Comparison of ENCODE assay signal across 30 cellular contexts in genomic region chr5:131944700-131945550, GRCh38. TPM values are rescaled to one million over a fixed set of nuclear protein-coding genes. Genes with fewer than 3 reads are reported as not detected.
DNase-seq lines count a peak whose midpoint lies in the region; ATAC-seq and TF ChIP-seq lines count a peak whose summit lies in the region.
"Had no signal": no experiment of that assay in that cellular context is flagged by ENCODE, and none has a peak within 500 bp of the region (broad histone marks: within the 10 kb centered on the region; RNA-seq: fewer than 3 reads in every experiment).

No MANE protein-coding gene starts in this region.

- H2AFZ ChIP-seq in PC-9 = no peak overlapping the region

- H3K27me3 ChIP-seq in H7 (ENCODE audit: control insufficient read depth, insufficient read depth, low read length) (no peaks in the 10 kb centered on the region), PC-9 (ENCODE audit: insufficient read depth, low read depth) (no peaks in the 10 kb centered on the region)
- no peaks in the 10 kb centered on the region for H3K27me3 ChIP-seq in naive thymus-derived CD4-positive, alpha-beta T cell (ENCODE audit: control insufficient read depth in 2 of 2, insufficient read depth in 2 of 2, low read length in 2 of 2)
- H3K27me3 ChIP-seq: adrenal gland, tibial artery had no signal

- no TSS peak for BruUV-seq in PC-9 (replicated peaks; lab: Mats Ljungman, UMichigan)

- H3K36me3 ChIP-seq in H7 (replicated peaks; ENCODE audit: control insufficient read depth, insufficient read depth, low read length) = no peaks in the 10 kb centered on the region
- no peaks in the 10 kb centered on the region for H3K36me3 ChIP-seq in naive thymus-derived CD4-positive, alpha-beta T cell (ENCODE audit: control insufficient read depth in 2 of 3, insufficient read depth in 3 of 3, low read length in 3 of 3)
- H3K36me3 ChIP-seq in PC-9 (ENCODE audit: low read depth) = no peaks in the 10 kb centered on the region
- H3K36me3 ChIP-seq: adrenal gland, heart right ventricle, tibial artery had no signal

- no peak overlapping the region for H3K4me2 ChIP-seq in PC-9
- H3K4me2 ChIP-seq: SK-N-SH had no signal

- H3K9me3 Mint-ChIP-seq in naive thymus-derived CD4-positive, alpha-beta T cell = no peaks in the 10 kb centered on the region
- no peaks in the 10 kb centered on the region for H3K9me3 Mint-ChIP-seq in activated CD4-positive, alpha-beta T cell treated with anti-CD3 and anti-CD28 coated beads, Interleukin-2, amount 10 ng/mL, durations not matched to agents 7 days and 5 days
- H3K9me3 Mint-ChIP-seq: CD4-positive, alpha-beta memory T cell; nephron had no signal

- intact Hi-C loops in naive thymus-derived CD4-positive, alpha-beta T cell (cut with micrococcal nuclease) = no loop called here
- intact Hi-C loops in PC-9 (cut with micrococcal nuclease; ENCODE audit: unreplicated experiment) = no loop called here

- no peaks in the 10 kb centered on the region for H3K9me3 ChIP-seq in naive thymus-derived CD4-positive, alpha-beta T cell (ENCODE audit: control insufficient read depth in 2 of 3, low read length in 3 of 3)
- H3K9me3 ChIP-seq in PC-9 (ENCODE audit: insufficient read depth, low read depth) = no peaks in the 10 kb centered on the region
- H3K9me3 ChIP-seq: adrenal gland, heart right ventricle, SK-N-SH, tibial artery had no signal

- CTCF ChIA-PET in naive thymus-derived CD4-positive, alpha-beta T cell (lab: Charles Lee) = no interaction called here
- CTCF ChIA-PET in PC-9 (lab: Charles Lee) = no interaction called here
- CTCF ChIA-PET in activated CD4-positive, alpha-beta T cell treated with anti-CD3 and anti-CD28 coated beads, Interleukin-2, amount 10 ng/mL, durations not matched to agents 7 days and 5 days (lab: Charles Lee) = interaction anchor here (0.6 kb wide), 1 partner anchor 106 kb away, joined by 3 read pairs; no protein-coding TSS in a partner anchor

- H3K27me3 Mint-ChIP-seq in naive thymus-derived CD4-positive, alpha-beta T cell = peaks cover 0 to 23% (median 0%) of the 10 kb centered on the region in 5 donors
- H3K27me3 Mint-ChIP-seq in activated CD4-positive, alpha-beta T cell treated with anti-CD3 and anti-CD28 coated beads, Interleukin-2, amount 10 ng/mL, durations not matched to agents 7 days and 5 days = peaks cover 7% of the 10 kb centered on the region
- H3K27me3 Mint-ChIP-seq: CD4-positive, alpha-beta memory T cell had no signal

- no peaks in the 10 kb centered on the region for H4K20me1 ChIP-seq in PC-9 (ENCODE audit: insufficient read depth)

- no peak overlapping the region for H3K4me3 ChIP-seq in H7 (ENCODE audit: insufficient read depth, low read depth, low read length)
- no peak overlapping the region for H3K4me3 ChIP-seq in naive thymus-derived CD4-positive, alpha-beta T cell (ENCODE audit: low read length)
- no peak overlapping the region for H3K4me3 ChIP-seq in PC-9
- H3K4me3 ChIP-seq: adrenal gland, tibial artery had no signal

- TF ChIP-seq CTCF in PC-9 (conservative IDR thresholded peaks at IDR 0.05) = no peak

- no peak overlapping the region for H3K27ac Mint-ChIP-seq in naive thymus-derived CD4-positive, alpha-beta T cell
- no peak overlapping the region for H3K27ac Mint-ChIP-seq in activated CD4-positive, alpha-beta T cell treated with anti-CD3 and anti-CD28 coated beads, Interleukin-2, amount 10 ng/mL, durations not matched to agents 7 days and 5 days
- H3K27ac Mint-ChIP-seq: CD4-positive, alpha-beta memory T cell; nephron had no signal

- ATAC-seq in naive thymus-derived CD4-positive, alpha-beta T cell = peak; percentile 46
- ATAC-seq in GM18861 (IDR thresholded peaks at IDR 0.05; ENCODE audit: unreplicated experiment) = no peak
- ATAC-seq: heart right ventricle, left colon, right cardiac atrium had no signal

- POLR2A ChIA-PET in naive thymus-derived CD4-positive, alpha-beta T cell (lab: Charles Lee) = no interaction called here
- POLR2A ChIA-PET in PC-9 (lab: Charles Lee; ENCODE audit: unreplicated experiment) = no interaction called here
- POLR2A ChIA-PET in activated CD4-positive, alpha-beta T cell treated with anti-CD3 and anti-CD28 coated beads, Interleukin-2, amount 10 ng/mL, durations not matched to agents 7 days and 5 days (lab: Charles Lee) = no interaction called here

- H3K4me1 ChIP-seq in naive thymus-derived CD4-positive, alpha-beta T cell (ENCODE audit: control insufficient read depth in 2 of 2, insufficient read depth in 2 of 2, low read length in 2 of 2) = no peaks in the 10 kb centered on the region
- no peaks in the 10 kb centered on the region for H3K4me1 ChIP-seq in PC-9 (replicated peaks; ENCODE audit: insufficient read depth)
- H3K4me1 ChIP-seq: adrenal gland, tibial artery had no signal

- H3F3A ChIP-seq in PC-9 (ENCODE audit: insufficient read depth, low read depth) = no peaks in the 10 kb centered on the region

- no peak overlapping the region for H3K4me3 Mint-ChIP-seq in naive thymus-derived CD4-positive, alpha-beta T cell
- H3K4me3 Mint-ChIP-seq in activated CD4-positive, alpha-beta T cell treated with anti-CD3 and anti-CD28 coated beads, Interleukin-2, amount 10 ng/mL, durations not matched to agents 7 days and 5 days = no peak overlapping the region
- H3K4me3 Mint-ChIP-seq: CD4-positive, alpha-beta memory T cell; IgD-negative memory B cell; nephron had no signal

- no peaks in the 10 kb centered on the region for H3K9me2 ChIP-seq in PC-9 (ENCODE audit: insufficient read depth)
- H3K9me2 ChIP-seq: SK-N-SH had no signal

- H3K79me2 ChIP-seq in PC-9 (ENCODE audit: low read depth) = no peaks in the 10 kb centered on the region

- no peak overlapping the region for H3K27ac ChIP-seq in naive thymus-derived CD4-positive, alpha-beta T cell (ENCODE audit: low read depth, low read length)
- H3K27ac ChIP-seq in PC-9 = no peak overlapping the region
- H3K27ac ChIP-seq: adrenal gland, RWPE1, tibial artery had no signal

- DNase-seq in H7 (peak; percentile 32), Kasumi-1 (lab: John Stamatoyannopoulos, UW) (peak; percentile 27 to 31), SKM-1 treated with dmso at 0.1 percent for 144 hours (lab: John Stamatoyannopoulos, UW; ENCODE audit: unreplicated experiment) (peak; percentile 83), PC-9 (no peak)
- DNase-seq in naive thymus-derived CD4-positive, alpha-beta T cell = no peak
- DNase-seq in stimulated activated CD4-positive, alpha-beta T cell treated with anti-CD3 and anti-CD28 coated beads, Interleukin-4, amount 100 ng/mL, for 4 hours = no peak
- no peak for DNase-seq in activated CD4-positive, alpha-beta T cell treated with anti-CD3 and anti-CD28 coated beads, Interleukin-2, amount 10 ng/mL, durations not matched to agents 7 days and 5 days
- DNase-seq: activated CD4-positive, CD25-positive, alpha-beta regulatory T cell; activated effector memory CD4-positive, alpha-beta T cell treated with anti-CD3 and anti-CD28 coated beads, Interleukin-2, amount 50 U/mL, for 16 hours; CD4-positive, alpha-beta memory T cell; effector CD8-positive, alpha-beta T cell; left colon; midbrain; MM.1S; NCI-H1694; NCI-H2171; NCI-H526; SK-N-SH; stimulated activated CD4-positive, alpha-beta T cell treated with anti-CD3 and anti-CD28 coated beads, Interleukin-4, amount 100 ng/mL, for 24 hours; stimulated activated naive CD4-positive, alpha-beta T cell treated with Interleukin-2 at 50 U/mL for 16 hours; tibial artery had no signal

- peaks cover 0 to 25% (median 5%) of the 10 kb centered on the region in 5 donors for H3K36me3 Mint-ChIP-seq in naive thymus-derived CD4-positive, alpha-beta T cell
- H3K36me3 Mint-ChIP-seq in activated CD4-positive, alpha-beta T cell treated with anti-CD3 and anti-CD28 coated beads, Interleukin-2, amount 10 ng/mL, durations not matched to agents 7 days and 5 days (ENCODE audit: low read depth) = no peaks in the 10 kb centered on the region

- H3K4me1 Mint-ChIP-seq in naive thymus-derived CD4-positive, alpha-beta T cell = peaks cover 0 to 1% (median 0%) of the 10 kb centered on the region in 7 donors
- no peaks in the 10 kb centered on the region for H3K4me1 Mint-ChIP-seq in activated CD4-positive, alpha-beta T cell treated with anti-CD3 and anti-CD28 coated beads, Interleukin-2, amount 10 ng/mL, durations not matched to agents 7 days and 5 days
- H3K4me1 Mint-ChIP-seq: CD4-positive, alpha-beta memory T cell; nephron had no signal

RNA-seq across cellular contexts. Expression of gene MEIKIN, which starts 0.5 kb away (rescaled TPM):
- total RNA-seq in H7 (2014; rRNA removed; shearing (Covaris generic)) = not detected in 2 replicates
- total RNA-seq in naive thymus-derived CD4-positive, alpha-beta T cell = 1 to 10 TPM in 3 of 5 experiments, under 1 TPM in 1, not detected in 1; 0.74 to 4.2 (median 2.0) TPM
- not detected for polyA plus RNA-seq in naive thymus-derived CD4-positive, alpha-beta T cell
- not detected in 2 replicates for total RNA-seq in PC-9 (2021)
- total RNA-seq in activated CD4-positive, alpha-beta T cell treated with anti-CD3 and anti-CD28 coated beads, Interleukin-2, amount 10 ng/mL, durations not matched to agents 7 days and 5 days = not detected
- total RNA-seq: adrenal gland, epithelial cell of proximal tubule, fibroblast of villous mesenchyme, heart right ventricle, left colon had no signal
- polyA plus RNA-seq: adrenal gland; CD4-positive, alpha-beta memory T cell; IgD-negative memory B cell; SK-N-SH had no signal

Comparison
In these comparisons a context has a peak if more than half of its experiments do, and no peak if none do; other contexts are left out.
1. DNase-seq: peak in H7 (single experiment), Kasumi-1 (2 of 2) and SKM-1 treated with dmso at 0.1 percent for 144 hours (single experiment); none in naive thymus-derived CD4-positive, alpha-beta T cell (0 of 9), PC-9 (0 of 2), stimulated activated CD4-positive, alpha-beta T cell treated with anti-CD3 and anti-CD28 coated beads, Interleukin-4, amount 100 ng/mL, for 4 hours (0 of 2) and activated CD4-positive, alpha-beta T cell treated with anti-CD3 and anti-CD28 coated beads, Interleukin-2, amount 10 ng/mL, durations not matched to agents 7 days and 5 days (single experiment).